In the genomic region with DNA sequence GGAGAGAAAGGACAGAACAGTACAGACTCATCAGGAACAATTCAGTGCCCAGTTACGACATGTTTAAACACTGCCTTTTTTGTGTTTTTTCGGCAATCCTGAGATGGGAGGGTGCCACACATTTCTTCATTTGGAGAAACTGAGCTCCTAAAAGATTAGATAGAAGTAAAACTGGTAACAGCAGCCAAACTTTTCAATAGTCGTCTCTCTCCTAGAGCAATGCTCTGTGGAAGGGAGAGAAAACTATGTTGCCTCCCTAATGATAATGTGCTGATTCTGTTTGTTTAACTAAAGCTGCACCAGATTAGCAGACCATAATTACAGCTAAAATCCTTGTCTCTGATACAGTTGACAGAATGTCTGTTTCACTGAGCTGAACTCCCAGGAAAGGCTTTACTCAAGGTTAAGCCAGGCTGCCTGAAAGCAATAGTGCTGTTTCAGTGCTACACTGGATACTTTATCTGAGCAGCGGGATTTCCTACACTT, we compare ENCODE assay signal across 13 cellular contexts.
DNase-seq lines count a peak whose midpoint lies in the region; ATAC-seq and TF ChIP-seq lines count a peak whose summit lies in the region.
"Had no signal": no experiment of that assay in that cellular context is flagged by ENCODE, and none has a peak within 500 bp of the region (broad histone marks: within the 10 kb centered on the region; RNA-seq: fewer than 3 reads in every experiment).

No MANE protein-coding gene starts in this region.

- H3K4me1 ChIP-seq in naive thymus-derived CD4-positive, alpha-beta T cell (ENCODE audit: control insufficient read depth in 2 of 2, insufficient read depth in 2 of 2, low read length in 2 of 2), result no peaks in the 10 kb centered on the region
- H3K4me1 ChIP-seq: gastroesophageal sphincter had no signal

- H3K4me3 ChIP-seq in fibroblast of pulmonary artery (replicated peaks; ENCODE audit: low read depth, low read length), result no peak overlapping the region
- no peak overlapping the region for H3K4me3 ChIP-seq in naive thymus-derived CD4-positive, alpha-beta T cell (ENCODE audit: low read length)
- H3K4me3 ChIP-seq: gastroesophageal sphincter had no signal

- no peaks in the 10 kb centered on the region for H3K36me3 ChIP-seq in naive thymus-derived CD4-positive, alpha-beta T cell (ENCODE audit: control insufficient read depth in 2 of 3, insufficient read depth in 3 of 3, low read length in 3 of 3)
- H3K36me3 ChIP-seq: gastroesophageal sphincter had no signal

- intact Hi-C loops in naive thymus-derived CD4-positive, alpha-beta T cell (cut with micrococcal nuclease), result no loop called here

- H3K9me3 ChIP-seq in naive thymus-derived CD4-positive, alpha-beta T cell (ENCODE audit: control insufficient read depth in 2 of 3, low read length in 3 of 3), result no peaks in the 10 kb centered on the region
- H3K9me3 ChIP-seq: gastroesophageal sphincter had no signal

- H3K4me3 Mint-ChIP-seq in nephron progenitor cell, result no peak overlapping the region
- H3K4me3 Mint-ChIP-seq in activated T-cell treated with anti-CD3 and anti-CD28 coated beads, Interleukin-2, amount 50 U/mL, for 24 hours, result no peak overlapping the region
- H3K4me3 Mint-ChIP-seq in naive thymus-derived CD4-positive, alpha-beta T cell, result no peak overlapping the region
- H3K4me3 Mint-ChIP-seq: activated naive CD8-positive, alpha-beta T cell treated with anti-CD3 and anti-CD28 coated beads, Interleukin-2, amount 10 ng/mL, durations not matched to agents 7 days and 5 days had no signal

- CTCF ChIA-PET in naive thymus-derived CD4-positive, alpha-beta T cell (lab: Charles Lee), result no interaction called here

- POLR2A ChIA-PET in naive thymus-derived CD4-positive, alpha-beta T cell (lab: Charles Lee), result no interaction called here

- no peaks in the 10 kb centered on the region for H3K27me3 Mint-ChIP-seq in nephron progenitor cell (ENCODE audit: low read depth, poor library complexity)
- H3K27me3 Mint-ChIP-seq in activated T-cell treated with anti-CD3 and anti-CD28 coated beads, Interleukin-2, amount 50 U/mL, for 24 hours, result peaks cover 25% of the 10 kb centered on the region
- peaks cover 5 to 17% (median 15%) of the 10 kb centered on the region in 5 donors for H3K27me3 Mint-ChIP-seq in naive thymus-derived CD4-positive, alpha-beta T cell

- H3K36me3 Mint-ChIP-seq in nephron progenitor cell (ENCODE audit: low read depth), result no peaks in the 10 kb centered on the region
- no peaks in the 10 kb centered on the region for H3K36me3 Mint-ChIP-seq in activated T-cell treated with anti-CD3 and anti-CD28 coated beads, Interleukin-2, amount 50 U/mL, for 24 hours (ENCODE audit: low read depth)
- H3K36me3 Mint-ChIP-seq in naive thymus-derived CD4-positive, alpha-beta T cell, result no peaks in the 10 kb centered on the region
- H3K36me3 Mint-ChIP-seq: activated naive CD8-positive, alpha-beta T cell treated with anti-CD3 and anti-CD28 coated beads, Interleukin-2, amount 10 ng/mL, durations not matched to agents 7 days and 5 days had no signal

- DNase-seq in D341Med (ENCODE audit: low spot score) (peak; percentile 46), NCI-H82 treated with DMSO at 0.1 percent for 48 hours (lab: John Stamatoyannopoulos, UW; ENCODE audit: unreplicated experiment) (peak; percentile 88), fibroblast of pulmonary artery (ENCODE audit: low read depth) (peak; percentile 50), nephron progenitor cell (no peak), COLO829 (ENCODE audit: low spot score) (no peak)
- DNase-seq in activated T-cell treated with anti-CD3 and anti-CD28 coated beads, Interleukin-2, amount 50 U/mL, for 24 hours, result no peak
- no peak for DNase-seq in naive thymus-derived CD4-positive, alpha-beta T cell
- DNase-seq: activated naive CD8-positive, alpha-beta T cell treated with anti-CD3 and anti-CD28 coated beads, Interleukin-2, amount 10 ng/mL, durations not matched to agents 7 days and 5 days; MV-4-11; stimulated activated CD4-positive, alpha-beta T cell treated with anti-CD3 and anti-CD28 coated beads, Interleukin-1b, Interleukin-23, amount 100 ng/mL, for 48 hours had no signal

- peak overlapping the region; percentile 97 for H3K27ac Mint-ChIP-seq in nephron progenitor cell
- H3K27ac Mint-ChIP-seq in activated T-cell treated with anti-CD3 and anti-CD28 coated beads, Interleukin-2, amount 50 U/mL, for 24 hours, result no peak overlapping the region
- no peak overlapping the region for H3K27ac Mint-ChIP-seq in naive thymus-derived CD4-positive, alpha-beta T cell
- H3K27ac Mint-ChIP-seq: activated naive CD8-positive, alpha-beta T cell treated with anti-CD3 and anti-CD28 coated beads, Interleukin-2, amount 10 ng/mL, durations not matched to agents 7 days and 5 days had no signal

- TF ChIP-seq CTCF in fibroblast of pulmonary artery (IDR thresholded peaks at IDR 0.05; ENCODE audit: low read length, missing control alignments), result no peak
- TF ChIP-seq CTCF in nephron progenitor cell (IDR thresholded peaks at IDR 0.05), result no peak

- ATAC-seq in naive thymus-derived CD4-positive, alpha-beta T cell, result no peak
- no peak for ATAC-seq in GM18870 (IDR thresholded peaks at IDR 0.05; ENCODE audit: unreplicated experiment)
- ATAC-seq: gastroesophageal sphincter had no signal

- H3K27ac ChIP-seq in naive thymus-derived CD4-positive, alpha-beta T cell (ENCODE audit: low read depth, low read length), result no peak overlapping the region
- H3K27ac ChIP-seq: gastroesophageal sphincter, RWPE1 had no signal

- no peaks in the 10 kb centered on the region for H3K27me3 ChIP-seq in naive thymus-derived CD4-positive, alpha-beta T cell (ENCODE audit: control insufficient read depth in 2 of 2, insufficient read depth in 2 of 2, low read length in 2 of 2)

- H3K4me1 Mint-ChIP-seq in nephron progenitor cell, result peaks cover 49% of the 10 kb centered on the region
- no peaks in the 10 kb centered on the region for H3K4me1 Mint-ChIP-seq in activated T-cell treated with anti-CD3 and anti-CD28 coated beads, Interleukin-2, amount 50 U/mL, for 24 hours (ENCODE audit: low read depth)
- H3K4me1 Mint-ChIP-seq in naive thymus-derived CD4-positive, alpha-beta T cell, result no peaks in the 10 kb centered on the region
- H3K4me1 Mint-ChIP-seq: activated naive CD8-positive, alpha-beta T cell treated with anti-CD3 and anti-CD28 coated beads, Interleukin-2, amount 10 ng/mL, durations not matched to agents 7 days and 5 days had no signal

- H3K9me3 Mint-ChIP-seq in nephron progenitor cell, result no peaks in the 10 kb centered on the region
- H3K9me3 Mint-ChIP-seq in activated T-cell treated with anti-CD3 and anti-CD28 coated beads, Interleukin-2, amount 50 U/mL, for 24 hours, result no peaks in the 10 kb centered on the region
- no peaks in the 10 kb centered on the region for H3K9me3 Mint-ChIP-seq in naive thymus-derived CD4-positive, alpha-beta T cell
- H3K9me3 Mint-ChIP-seq: activated naive CD8-positive, alpha-beta T cell treated with anti-CD3 and anti-CD28 coated beads, Interleukin-2, amount 10 ng/mL, durations not matched to agents 7 days and 5 days had no signal

Comparison
In these comparisons a context has a peak if more than half of its experiments do, and no peak if none do; other contexts are left out.
1. DNase-seq: peak in D341Med (single experiment), NCI-H82 treated with DMSO at 0.1 percent for 48 hours (single experiment) and fibroblast of pulmonary artery (single experiment); none in nephron progenitor cell (single experiment), COLO829 (single experiment), activated T-cell treated with anti-CD3 and anti-CD28 coated beads, Interleukin-2, amount 50 U/mL, for 24 hours (single experiment) and naive thymus-derived CD4-positive, alpha-beta T cell (0 of 9).